Comparison of ENCODE assay signal across 12 cellular contexts in the genomic region with DNA sequence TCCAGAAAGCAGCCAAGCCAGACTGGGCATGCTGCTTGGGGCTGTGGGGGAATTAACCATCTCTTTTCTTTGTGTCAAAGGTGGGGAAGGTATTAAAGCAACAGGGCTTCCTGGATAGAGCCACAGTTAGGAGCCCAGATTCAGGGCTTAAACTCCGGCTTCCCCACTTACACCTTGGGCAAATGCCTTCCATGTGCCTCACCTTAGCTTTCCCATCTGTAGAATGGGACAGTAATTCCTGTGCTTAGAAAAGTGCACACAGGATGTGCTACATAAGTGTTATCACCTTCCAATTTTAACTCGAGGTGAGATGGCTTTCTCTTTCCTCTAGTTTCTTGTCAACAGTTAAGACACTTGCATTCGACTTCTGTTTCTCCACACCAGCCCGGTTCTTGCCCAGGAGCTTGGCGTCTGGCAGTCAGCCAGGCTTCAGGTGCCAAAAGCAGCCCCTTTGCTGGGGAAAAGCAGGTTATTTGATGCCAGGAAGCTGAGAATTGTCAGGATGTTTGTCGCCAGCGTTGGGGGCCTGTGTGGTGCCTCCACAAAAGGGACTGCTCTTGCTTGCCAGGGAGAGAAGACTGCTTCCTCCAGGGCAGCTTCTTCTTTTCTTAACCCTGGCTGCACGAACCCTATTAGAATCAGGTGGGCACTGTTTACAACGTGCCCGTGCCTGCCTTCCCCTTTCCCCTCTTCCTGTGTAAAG.
DNase-seq lines count a peak whose midpoint lies in the region; ATAC-seq and TF ChIP-seq lines count a peak whose summit lies in the region.
"Had no signal": no experiment of that assay in that cellular context is flagged by ENCODE, and none has a peak within 500 bp of the region (broad histone marks: within the 10 kb centered on the region; RNA-seq: fewer than 3 reads in every experiment).

No MANE protein-coding gene starts in this region.

- ATAC-seq in WTC11 (no peak), left lobe of liver (no peak), HG02763 (IDR thresholded peaks at IDR 0.05; ENCODE audit: unreplicated experiment) (no peak)
- ATAC-seq: esophagus mucosa, Right ventricle myocardium inferior had no signal

- TF ChIP-seq CTCF in WTC11 (IDR thresholded peaks at IDR 0.05) (no peak), nephron progenitor cell (IDR thresholded peaks at IDR 0.05) (no peak)

- peak overlapping the region; percentile 91 to 95 (median 94) for H3K27ac Mint-ChIP-seq in IgD-negative memory B cell
- H3K27ac Mint-ChIP-seq in WTC11: peak overlapping the region; percentile 78
- H3K27ac Mint-ChIP-seq in nephron progenitor cell: peak overlapping the region; percentile 64

- H3K4me3 Mint-ChIP-seq in IgD-negative memory B cell (peak overlapping the region; percentile 9 to 90 (median 82)), WTC11 (no peak overlapping the region), nephron progenitor cell (no peak overlapping the region)

- H3K9me3 Mint-ChIP-seq in IgD-negative memory B cell (no peaks in the 10 kb centered on the region), WTC11 (no peaks in the 10 kb centered on the region), nephron progenitor cell (no peaks in the 10 kb centered on the region)

- H3K36me3 Mint-ChIP-seq in IgD-negative memory B cell: peaks cover 6% of the 10 kb centered on the region
- H3K36me3 Mint-ChIP-seq in WTC11: no peaks in the 10 kb centered on the region
- no peaks in the 10 kb centered on the region for H3K36me3 Mint-ChIP-seq in nephron progenitor cell (ENCODE audit: low read depth)

- POLR2A ChIA-PET in WTC11 (lab: Charles Lee) (interaction anchor here (0.6 to 1.0 kb wide), 3 partner anchors 52 to 79 kb away, joined by 3 read pairs; a partner anchor contains a TSS), HEK293T (lab: Yijun Ruan, JAX) (interaction anchor here (1.0 to 2.4 kb wide), 2 partner anchors 18 to 79 kb away, joined by 4 to 12 read pairs; a partner anchor contains a TSS)

- DNase-seq in NCI-H748 (lab: John Stamatoyannopoulos, UW; ENCODE audit: unreplicated experiment) (peak; percentile 18), NCI-H748 treated with DMSO at 0.1 percent for 48 hours (lab: John Stamatoyannopoulos, UW) (no peak), WTC11 (ENCODE audit: low spot score) (no peak), nephron progenitor cell (no peak), left lobe of liver (ENCODE audit: low spot score) (no peak), HEK293T (ENCODE audit: extremely low spot score) (no peak)
- DNase-seq: activated CD4-positive, alpha-beta T cell treated with anti-CD3 and anti-CD28 coated beads, Interleukin-2, amount 50 U/mL, for 48 hours; uterus had no signal

- CTCF ChIA-PET in WTC11 (lab: Charles Lee): interaction anchor here (1.0 to 3.5 kb wide), 13 partner anchors 9 to 88 kb away, joined by 3 to 31 read pairs (median 5); a partner anchor contains a TSS
- CTCF ChIA-PET in HEK293T (lab: Yijun Ruan, JAX): interaction anchor here (0.8 to 1.8 kb wide), 4 partner anchors 9 to 82 kb away, joined by 3 to 6 read pairs (median 4); no protein-coding TSS in a partner anchor

- H3K27me3 Mint-ChIP-seq in IgD-negative memory B cell (no peaks in the 10 kb centered on the region), WTC11 (ENCODE audit: low read depth) (no peaks in the 10 kb centered on the region), nephron progenitor cell (ENCODE audit: low read depth, poor library complexity) (no peaks in the 10 kb centered on the region)

- H3K4me1 Mint-ChIP-seq in IgD-negative memory B cell: peaks cover 48 to 56% (median 50%) of the 10 kb centered on the region in 3 donors
- peaks cover 61% of the 10 kb centered on the region for H3K4me1 Mint-ChIP-seq in WTC11
- H3K4me1 Mint-ChIP-seq in nephron progenitor cell: peaks cover 44% of the 10 kb centered on the region

TF ChIP-seq in WTC11, 78 proteins besides CTCF, POLR2A, EP300 and RAD21 (continues in another document):
- no peak for TF ChIP-seq ETV6 (CRISPR knock-in tag; IDR thresholded peaks at IDR 0.05)
- TF ChIP-seq, protein P1, sequence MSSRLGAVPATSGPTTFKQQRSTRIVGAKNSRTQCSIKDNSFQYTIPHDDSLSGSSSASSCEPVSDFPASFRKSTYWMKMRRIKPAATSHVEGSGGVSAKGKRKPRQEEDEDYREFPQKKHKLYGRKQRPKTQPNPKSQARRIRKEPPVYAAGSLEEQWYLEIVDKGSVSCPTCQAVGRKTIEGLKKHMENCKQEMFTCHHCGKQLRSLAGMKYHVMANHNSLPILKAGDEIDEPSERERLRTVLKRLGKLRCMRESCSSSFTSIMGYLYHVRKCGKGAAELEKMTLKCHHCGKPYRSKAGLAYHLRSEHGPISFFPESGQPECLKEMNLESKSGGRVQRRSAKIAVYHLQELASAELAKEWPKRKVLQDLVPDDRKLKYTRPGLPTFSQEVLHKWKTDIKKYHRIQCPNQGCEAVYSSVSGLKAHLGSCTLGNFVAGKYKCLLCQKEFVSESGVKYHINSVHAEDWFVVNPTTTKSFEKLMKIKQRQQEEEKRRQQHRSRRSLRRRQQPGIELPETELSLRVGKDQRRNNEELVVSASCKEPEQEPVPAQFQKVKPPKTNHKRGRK (CRISPR knock-in tag; IDR thresholded peaks at IDR 0.05; ENCODE audit: borderline replicate concordance): no peak
- TF ChIP-seq ZNF121 (CRISPR knock-in tag; IDR thresholded peaks at IDR 0.05): no peak
- TF ChIP-seq, protein P2, sequence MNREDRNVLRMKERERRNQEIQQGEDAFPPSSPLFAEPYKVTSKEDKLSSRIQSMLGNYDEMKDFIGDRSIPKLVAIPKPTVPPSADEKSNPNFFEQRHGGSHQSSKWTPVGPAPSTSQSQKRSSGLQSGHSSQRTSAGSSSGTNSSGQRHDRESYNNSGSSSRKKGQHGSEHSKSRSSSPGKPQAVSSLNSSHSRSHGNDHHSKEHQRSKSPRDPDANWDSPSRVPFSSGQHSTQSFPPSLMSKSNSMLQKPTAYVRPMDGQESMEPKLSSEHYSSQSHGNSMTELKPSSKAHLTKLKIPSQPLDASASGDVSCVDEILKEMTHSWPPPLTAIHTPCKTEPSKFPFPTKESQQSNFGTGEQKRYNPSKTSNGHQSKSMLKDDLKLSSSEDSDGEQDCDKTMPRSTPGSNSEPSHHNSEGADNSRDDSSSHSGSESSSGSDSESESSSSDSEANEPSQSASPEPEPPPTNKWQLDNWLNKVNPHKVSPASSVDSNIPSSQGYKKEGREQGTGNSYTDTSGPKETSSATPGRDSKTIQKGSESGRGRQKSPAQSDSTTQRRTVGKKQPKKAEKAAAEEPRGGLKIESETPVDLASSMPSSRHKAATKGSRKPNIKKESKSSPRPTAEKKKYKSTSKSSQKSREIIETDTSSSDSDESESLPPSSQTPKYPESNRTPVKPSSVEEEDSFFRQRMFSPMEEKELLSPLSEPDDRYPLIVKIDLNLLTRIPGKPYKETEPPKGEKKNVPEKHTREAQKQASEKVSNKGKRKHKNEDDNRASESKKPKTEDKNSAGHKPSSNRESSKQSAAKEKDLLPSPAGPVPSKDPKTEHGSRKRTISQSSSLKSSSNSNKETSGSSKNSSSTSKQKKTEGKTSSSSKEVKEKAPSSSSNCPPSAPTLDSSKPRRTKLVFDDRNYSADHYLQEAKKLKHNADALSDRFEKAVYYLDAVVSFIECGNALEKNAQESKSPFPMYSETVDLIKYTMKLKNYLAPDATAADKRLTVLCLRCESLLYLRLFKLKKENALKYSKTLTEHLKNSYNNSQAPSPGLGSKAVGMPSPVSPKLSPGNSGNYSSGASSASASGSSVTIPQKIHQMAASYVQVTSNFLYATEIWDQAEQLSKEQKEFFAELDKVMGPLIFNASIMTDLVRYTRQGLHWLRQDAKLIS (CRISPR knock-in tag; IDR thresholded peaks at IDR 0.05; ENCODE audit: borderline replicate concordance): no peak

TF ChIP-seq in HEK293T, 16 proteins besides CTCF, POLR2A, EP300 and RAD21:
- TF ChIP-seq FOXM1 (IDR thresholded peaks at IDR 0.05; ENCODE audit: borderline replicate concordance): no peak
- TF ChIP-seq BHLHE40 (IDR thresholded peaks at IDR 0.05; ENCODE audit: borderline replicate concordance): no peak
- TF ChIP-seq L3MBTL2 (conservative IDR thresholded peaks at IDR 0.05): no peak
- TF ChIP-seq CTBP1 (IDR thresholded peaks at IDR 0.05; ENCODE audit: borderline replicate concordance): no peak
- TF ChIP-seq HDGF (IDR thresholded peaks at IDR 0.05; ENCODE audit: borderline replicate concordance): no peak
- no peak for TF ChIP-seq FOXK2 (IDR thresholded peaks at IDR 0.05)
- no peak for TF ChIP-seq ELF4 (IDR thresholded peaks at IDR 0.05)
- TF ChIP-seq LEF1 (IDR thresholded peaks at IDR 0.05; ENCODE audit: borderline replicate concordance): no peak
- no peak for TF ChIP-seq ARNT (IDR thresholded peaks at IDR 0.05)
- no peak for TF ChIP-seq TARDBP (IDR thresholded peaks at IDR 0.05)
- TF ChIP-seq, protein P3, sequence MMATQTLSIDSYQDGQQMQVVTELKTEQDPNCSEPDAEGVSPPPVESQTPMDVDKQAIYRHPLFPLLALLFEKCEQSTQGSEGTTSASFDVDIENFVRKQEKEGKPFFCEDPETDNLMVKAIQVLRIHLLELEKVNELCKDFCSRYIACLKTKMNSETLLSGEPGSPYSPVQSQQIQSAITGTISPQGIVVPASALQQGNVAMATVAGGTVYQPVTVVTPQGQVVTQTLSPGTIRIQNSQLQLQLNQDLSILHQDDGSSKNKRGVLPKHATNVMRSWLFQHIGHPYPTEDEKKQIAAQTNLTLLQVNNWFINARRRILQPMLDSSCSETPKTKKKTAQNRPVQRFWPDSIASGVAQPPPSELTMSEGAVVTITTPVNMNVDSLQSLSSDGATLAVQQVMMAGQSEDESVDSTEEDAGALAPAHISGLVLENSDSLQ (IDR thresholded peaks at IDR 0.05): no peak
- no peak for TF ChIP-seq NFRKB (IDR thresholded peaks at IDR 0.05)
- TF ChIP-seq SP1 (IDR thresholded peaks at IDR 0.05): no peak
- TF ChIP-seq ZNF384 (IDR thresholded peaks at IDR 0.05): no peak
- TF ChIP-seq FOXA1 (IDR thresholded peaks at IDR 0.05): no peak

Comparison
In these comparisons a context has a peak if more than half of its experiments do, and no peak if none do; other contexts are left out.
1. H3K4me3 Mint-ChIP-seq: peak in IgD-negative memory B cell (4 of 4); none in WTC11 (single experiment) and nephron progenitor cell (single experiment).
2. Peak in every context shown above with its lines, with median percentiles within 50 percentile points of each other: H3K27ac Mint-ChIP-seq.